Comparison of ENCODE assay signal across 17 cellular contexts in genomic region chr17:82345151-82345976, GRCh38. TPM values are rescaled to one million over a fixed set of nuclear protein-coding genes. Genes with fewer than 3 reads are reported as not detected.
DNase-seq lines count a peak whose midpoint lies in the region; ATAC-seq, FAIRE-seq and TF ChIP-seq lines count a peak whose summit lies in the region.
"Had no signal": no experiment of that assay in that cellular context is flagged by ENCODE, and none has a peak within 500 bp of the region (broad histone marks: within the 10 kb centered on the region; RNA-seq: fewer than 3 reads in every experiment).

No MANE protein-coding gene starts in this region.

- no peak overlapping the region for H3K27ac Mint-ChIP-seq in chondrocyte (ENCODE audit: unreplicated experiment)
- no peak overlapping the region for H3K27ac Mint-ChIP-seq in activated T-helper 1 cell treated with anti-CD3 and anti-CD28 coated beads, Interleukin-12 subunit alpha, Interleukin-12 subunit beta, Interleukin-2, Interleukin-4 antibody, amounts not matched to agents 30 ng/mL and 10 ng/mL and 1 ng/mL, durations not matched to agents 14 hours and 24 hours and 36 hours
- no peak overlapping the region for H3K27ac Mint-ChIP-seq in activated CD8-positive, alpha-beta memory T cell treated with anti-CD3 and anti-CD28 coated beads, Interleukin-2, amount 10 ng/mL, durations not matched to agents 7 days and 5 days
- H3K27ac Mint-ChIP-seq: IgD-negative memory B cell had no signal

- no peak for FAIRE-seq in HepG2 (lab: Jason Lieb, UNC)
- FAIRE-seq: A549, RCC 7860 had no signal

- DNase-seq in HepG2 (ENCODE audit: low spot score) (no peak), right lobe of liver (no peak), hepatocyte (ENCODE audit: low spot score) (no peak), chondrocyte (ENCODE audit: low spot score) (no peak)
- no peak for DNase-seq in activated T-helper 1 cell treated with anti-CD3 and anti-CD28 coated beads, Interleukin-12 subunit alpha, Interleukin-12 subunit beta, Interleukin-2, Interleukin-4 antibody, amounts not matched to agents 30 ng/mL and 10 ng/mL and 1 ng/mL, durations not matched to agents 14 hours and 24 hours and 36 hours (ENCODE audit: low spot score)
- no peak for DNase-seq in activated CD8-positive, alpha-beta memory T cell treated with anti-CD3 and anti-CD28 coated beads, Interleukin-2, amount 10 ng/mL, durations not matched to agents 7 days and 5 days
- DNase-seq: COR-L47, H9, NCI-H1417, NCI-H2029, NCI-H510A, NCI-H82 had no signal

- no peak; the same call in 1 of the 2 replicates for TF ChIP-seq RAD21 in HepG2 (CRISPR knock-in tag; IDR thresholded peaks at IDR 0.05)

- H3K27me3 ChIP-seq in HepG2 (ENCODE audit: control insufficient read depth in 1 of 2, insufficient read depth in 2 of 2, low read length in 2 of 2): no peaks in the 10 kb centered on the region
- no peaks in the 10 kb centered on the region for H3K27me3 ChIP-seq in right lobe of liver
- no peaks in the 10 kb centered on the region for H3K27me3 ChIP-seq in hepatocyte

- H3K4me1 Mint-ChIP-seq in chondrocyte (ENCODE audit: low read depth): no peaks in the 10 kb centered on the region
- H3K4me1 Mint-ChIP-seq in activated T-helper 1 cell treated with anti-CD3 and anti-CD28 coated beads, Interleukin-12 subunit alpha, Interleukin-12 subunit beta, Interleukin-2, Interleukin-4 antibody, amounts not matched to agents 30 ng/mL and 10 ng/mL and 1 ng/mL, durations not matched to agents 14 hours and 24 hours and 36 hours (ENCODE audit: low read depth): no peaks in the 10 kb centered on the region
- peaks cover 6% of the 10 kb centered on the region for H3K4me1 Mint-ChIP-seq in activated CD8-positive, alpha-beta memory T cell treated with anti-CD3 and anti-CD28 coated beads, Interleukin-2, amount 10 ng/mL, durations not matched to agents 7 days and 5 days

- TF ChIP-seq EP300 in HepG2 (IDR thresholded peaks at IDR 0.05; ENCODE audit: low read depth in 2 of 2, low read length in 2 of 2) (no peak), HepG2 (CRISPR knock-in tag; IDR thresholded peaks at IDR 0.05; ENCODE audit: borderline replicate concordance) (no peak)

- H3K27me3 Mint-ChIP-seq in chondrocyte (ENCODE audit: low read depth): peaks cover 23% of the 10 kb centered on the region
- peaks cover 6% of the 10 kb centered on the region for H3K27me3 Mint-ChIP-seq in activated T-helper 1 cell treated with anti-CD3 and anti-CD28 coated beads, Interleukin-12 subunit alpha, Interleukin-12 subunit beta, Interleukin-2, Interleukin-4 antibody, amounts not matched to agents 30 ng/mL and 10 ng/mL and 1 ng/mL, durations not matched to agents 14 hours and 24 hours and 36 hours (ENCODE audit: insufficient read depth)
- peaks cover 21% of the 10 kb centered on the region for H3K27me3 Mint-ChIP-seq in activated CD8-positive, alpha-beta memory T cell treated with anti-CD3 and anti-CD28 coated beads, Interleukin-2, amount 10 ng/mL, durations not matched to agents 7 days and 5 days

- TF ChIP-seq POLR2A in HepG2 (IDR thresholded peaks at IDR 0.05; ENCODE audit: insufficient read depth in 1 of 2, low read depth in 2 of 2, low read length in 2 of 2) (peak; percentile 15 to 48; a peak in 2 of 4 replicates), right lobe of liver (IDR thresholded peaks at IDR 0.05) (no peak)

- peak overlapping the region; percentile 83 for H3K27ac ChIP-seq in HepG2 (ENCODE audit: extremely low read length, insufficient read depth, low read length)
- H3K27ac ChIP-seq in right lobe of liver: no peak overlapping the region
- peak overlapping the region; percentile 58 for H3K27ac ChIP-seq in hepatocyte
- H3K27ac ChIP-seq: A549, C4-2B had no signal

- no peaks in the 10 kb centered on the region for H3K36me3 Mint-ChIP-seq in chondrocyte (ENCODE audit: low read depth)
- peaks cover 1% of the 10 kb centered on the region for H3K36me3 Mint-ChIP-seq in activated T-helper 1 cell treated with anti-CD3 and anti-CD28 coated beads, Interleukin-12 subunit alpha, Interleukin-12 subunit beta, Interleukin-2, Interleukin-4 antibody, amounts not matched to agents 30 ng/mL and 10 ng/mL and 1 ng/mL, durations not matched to agents 14 hours and 24 hours and 36 hours (ENCODE audit: low read depth)
- no peaks in the 10 kb centered on the region for H3K36me3 Mint-ChIP-seq in activated CD8-positive, alpha-beta memory T cell treated with anti-CD3 and anti-CD28 coated beads, Interleukin-2, amount 10 ng/mL, durations not matched to agents 7 days and 5 days
- H3K36me3 Mint-ChIP-seq: IgD-negative memory B cell had no signal

- ATAC-seq in HepG2 (no peak), right lobe of liver (no peak)
- no peak for ATAC-seq in activated CD8-positive, alpha-beta memory T cell treated with anti-CD3 and anti-CD28 coated beads, Interleukin-2, amount 10 ng/mL, durations not matched to agents 7 days and 5 days
- ATAC-seq: A549 had no signal

- no peaks in the 10 kb centered on the region for H3K36me3 ChIP-seq in HepG2 (replicated peaks in 1 of 2; ENCODE audit: control insufficient read depth in 1 of 2, insufficient read depth in 2 of 2, low read length in 2 of 2)
- H3K36me3 ChIP-seq in right lobe of liver: no peaks in the 10 kb centered on the region
- H3K36me3 ChIP-seq in hepatocyte (replicated peaks; ENCODE audit: insufficient read depth, low read depth): no peaks in the 10 kb centered on the region

- peaks cover 17% of the 10 kb centered on the region for H3K79me2 ChIP-seq in HepG2 (ENCODE audit: insufficient read depth, low read length)
- no peaks in the 10 kb centered on the region for H3K79me2 ChIP-seq in hepatocyte

- H3K9ac ChIP-seq in HepG2 (ENCODE audit: insufficient read depth, low read depth, low read length): peak overlapping the region; percentile 66

- no peaks in the 10 kb centered on the region for H3K9me3 ChIP-seq in HepG2 (ENCODE audit: low read length)
- H3K9me3 ChIP-seq in right lobe of liver: no peaks in the 10 kb centered on the region
- no peaks in the 10 kb centered on the region for H3K9me3 ChIP-seq in hepatocyte (ENCODE audit: low read depth)
- H3K9me3 ChIP-seq: A549 had no signal

- H4K20me1 ChIP-seq in HepG2 (ENCODE audit: insufficient read depth, low read length) (no peaks in the 10 kb centered on the region), hepatocyte (ENCODE audit: insufficient read depth, poor library complexity, severe bottlenecking) (no peaks in the 10 kb centered on the region)

- in situ Hi-C loops in HepG2 (cut with HindIII; ENCODE audit: extremely low pct_ligation_motif_present, low pct_unique_long_range_greater_than_20kb): no loop called here

- H3K9me2 ChIP-seq in hepatocyte (replicated peaks; ENCODE audit: insufficient read depth): no peaks in the 10 kb centered on the region

- H3K4me2 ChIP-seq in HepG2 (ENCODE audit: low read depth, low read length) (peak overlapping the region; percentile 75), hepatocyte (no peak overlapping the region)

- no peaks in the 10 kb centered on the region for H3K9me3 Mint-ChIP-seq in chondrocyte (ENCODE audit: low read depth)
- H3K9me3 Mint-ChIP-seq in activated T-helper 1 cell treated with anti-CD3 and anti-CD28 coated beads, Interleukin-12 subunit alpha, Interleukin-12 subunit beta, Interleukin-2, Interleukin-4 antibody, amounts not matched to agents 30 ng/mL and 10 ng/mL and 1 ng/mL, durations not matched to agents 14 hours and 24 hours and 36 hours: no peaks in the 10 kb centered on the region
- no peaks in the 10 kb centered on the region for H3K9me3 Mint-ChIP-seq in activated CD8-positive, alpha-beta memory T cell treated with anti-CD3 and anti-CD28 coated beads, Interleukin-2, amount 10 ng/mL, durations not matched to agents 7 days and 5 days (ENCODE audit: low read depth)

- intact Hi-C loops in HepG2 (cut with micrococcal nuclease; ENCODE audit: unreplicated experiment): no loop called here
- intact Hi-C loops in right lobe of liver (cut with DNase I): no loop called here
- intact Hi-C loops in activated T-helper 1 cell treated with anti-CD3 and anti-CD28 coated beads, Interleukin-12 subunit alpha, Interleukin-12 subunit beta, Interleukin-2, Interleukin-4 antibody, amounts not matched to agents 30 ng/mL and 10 ng/mL and 1 ng/mL, durations not matched to agents 14 hours and 24 hours and 36 hours (cut with micrococcal nuclease): no loop called here

- TF ChIP-seq CTCF in HepG2 (CRISPR knock-in tag; IDR thresholded peaks at IDR 0.05) (no peak), right lobe of liver (IDR thresholded peaks at IDR 0.05) (no peak), hepatocyte (IDR thresholded peaks at IDR 0.05; ENCODE audit: poor library complexity) (no peak), chondrocyte (IDR thresholded peaks at IDR 0.05) (no peak)

- peaks cover 83% of the 10 kb centered on the region for H3K4me1 ChIP-seq in HepG2 (ENCODE audit: insufficient read depth, low read length)
- H3K4me1 ChIP-seq in right lobe of liver: peaks cover 0 to 5% (median 0%) of the 10 kb centered on the region in 4 donors
- peaks cover 34% of the 10 kb centered on the region for H3K4me1 ChIP-seq in hepatocyte (ENCODE audit: insufficient read depth)

- peak overlapping the region; percentile 13 to 59 (median 52); a peak in 5 of 6 replicates for H3K4me3 ChIP-seq in HepG2 (replicated peaks in 1 of 3; ENCODE audit: insufficient read depth in 1 of 3, low read depth in 2 of 3, low read length in 3 of 3)
- H3K4me3 ChIP-seq in right lobe of liver: no peak overlapping the region
- H3K4me3 ChIP-seq in hepatocyte: no peak overlapping the region
- H3K4me3 ChIP-seq: A549 had no signal

- TSS peak; percentile 79 for BruUV-seq in HepG2 (replicated peaks; lab: Mats Ljungman, UMichigan)

- WGBS in HepG2 (ENCODE audit: low lambda C conversion rate): 84% methylated on average over 42 of the region's 42 CpGs
- 90% methylated on average over 23 of the region's 42 CpGs for whole genome bisulfite sequencing in right lobe of liver (ENCODE audit: insufficient coverage, low coverage, low lambda C conversion rate, missing lambda C conversion rate)
- WGBS in hepatocyte (ENCODE audit: low lambda C conversion rate, missing lambda C conversion rate): 83% methylated on average over 42 of the region's 42 CpGs

- H3K4me3 Mint-ChIP-seq in chondrocyte (ENCODE audit: unreplicated experiment): no peak overlapping the region
- no peak overlapping the region for H3K4me3 Mint-ChIP-seq in activated T-helper 1 cell treated with anti-CD3 and anti-CD28 coated beads, Interleukin-12 subunit alpha, Interleukin-12 subunit beta, Interleukin-2, Interleukin-4 antibody, amounts not matched to agents 30 ng/mL and 10 ng/mL and 1 ng/mL, durations not matched to agents 14 hours and 24 hours and 36 hours
- no peak overlapping the region for H3K4me3 Mint-ChIP-seq in activated CD8-positive, alpha-beta memory T cell treated with anti-CD3 and anti-CD28 coated beads, Interleukin-2, amount 10 ng/mL, durations not matched to agents 7 days and 5 days
- H3K4me3 Mint-ChIP-seq: H9, IgD-negative memory B cell had no signal

- POLR2A ChIA-PET in HepG2 (lab: Yijun Ruan, JAX): interaction anchor here (0.9 to 12.3 kb wide), 16 partner anchors 9 to 223 kb away, joined by 3 to 227 read pairs (median 10); partner anchors contain the start of gene CD7

- no peak overlapping the region for H2AFZ ChIP-seq in HepG2 (ENCODE audit: low read length)
- H2AFZ ChIP-seq in hepatocyte: no peak overlapping the region

- CTCF ChIA-PET in HepG2 (lab: Yijun Ruan, JAX; ENCODE audit: low intra/inter-chr PET ratio, low total read pairs): no interaction called here
- CTCF ChIA-PET in activated CD8-positive, alpha-beta memory T cell treated with anti-CD3 and anti-CD28 coated beads, Interleukin-2, amount 10 ng/mL, durations not matched to agents 7 days and 5 days (lab: Charles Lee): interaction anchor here (1.0 to 1.4 kb wide), 2 partner anchors 24 to 109 kb away, joined by 3 read pairs; no protein-coding TSS in a partner anchor

RNA-seq across cellular contexts. Expression of gene SECTM1, which starts 11.8 kb away (rescaled TPM):
- total RNA-seq in HepG2 (2016; rRNA removed; fragmentation: Illumina TruSeq; extraction: Trizol) (2.4 and 5.3 TPM in 2 replicates), right lobe of liver (1 to 10 TPM; 3.9 to 7.4 (median 5.8) TPM), hepatocyte (9.3 and 9.7 TPM in 2 replicates), chondrocyte (1.3 to 2.5 TPM (median 2.1 TPM) in 3 replicates)
- total RNA-seq in HepG2 (2016; cell fraction: cytosol; rRNA removed; fragmentation: Illumina TruSeq; extraction: Trizol; ENCODE audit: low read depth): 3.3 TPM in 2 replicates
- total RNA-seq in HepG2 (2016; cell fraction: insoluble cytoplasmic fraction; rRNA removed; fragmentation: Illumina TruSeq; extraction: Trizol): 3.0 and 5.5 TPM in 2 replicates
- 3.8 and 5.6 TPM in 2 replicates for total RNA-seq in HepG2 (2016; cell fraction: membrane; rRNA removed; fragmentation: Illumina TruSeq; extraction: Trizol)
- total RNA-seq in HepG2 (2016; cell fraction: nucleus; rRNA removed; fragmentation: Illumina TruSeq; extraction: Trizol): 6.9 and 7.3 TPM in 2 replicates
- polyA plus RNA-seq in HepG2 (2011; rRNA removed) (3.5 and 4.2 TPM in 2 replicates), hepatocyte (9.9 and 15.0 TPM in 2 replicates)
- 2.7 and 4.2 TPM in 2 replicates for polyA plus RNA-seq in HepG2 (2011; cell fraction: cytosol; rRNA removed)
- polyA plus RNA-seq in HepG2 (2011; cell fraction: nucleus; rRNA removed): 6.7 and 7.1 TPM in 2 replicates
- 5.0 and 7.2 TPM in 2 replicates for polyA plus RNA-seq in HepG2 (2012)
- 2.6 and 3.4 TPM in 2 replicates for polyA plus RNA-seq in HepG2 (2016; cell fraction: cytosol; fragmentation: Illumina TruSeq; extraction: Trizol; ENCODE audit: low read depth)
- 4.0 and 4.2 TPM in 2 replicates for polyA plus RNA-seq in HepG2 (2016; cell fraction: insoluble cytoplasmic fraction; fragmentation: Illumina TruSeq; extraction: Trizol; ENCODE audit: low read depth)
- polyA plus RNA-seq in HepG2 (2016; cell fraction: membrane; fragmentation: Illumina TruSeq; extraction: Trizol; ENCODE audit: low read depth): 4.3 and 4.7 TPM in 2 replicates
- 5.1 and 5.5 TPM in 2 replicates for polyA plus RNA-seq in HepG2 (2016; cell fraction: nucleus; fragmentation: Illumina TruSeq; extraction: Trizol; ENCODE audit: insufficient read depth, low read depth)
- 8.8 and 15.0 TPM in 2 replicates for polyA minus RNA-seq in HepG2 (2011; rRNA and poly(A)+ RNA removed; ENCODE audit: low replicate concordance)
- polyA minus RNA-seq in HepG2 (2011; cell fraction: cytosol; rRNA and poly(A)+ RNA removed): 1.9 and 2.6 TPM in 2 replicates
- polyA minus RNA-seq in HepG2 (2011; cell fraction: nucleus; rRNA and poly(A)+ RNA removed): 5.0 and 7.3 TPM in 2 replicates
- 3.3 and 4.2 TPM in 2 replicates for total RNA-seq in activated T-helper 1 cell treated with anti-CD3 and anti-CD28 coated beads, Interleukin-12 subunit alpha, Interleukin-12 subunit beta, Interleukin-2, Interleukin-4 antibody, amounts not matched to agents 30 ng/mL and 10 ng/mL and 1 ng/mL, durations not matched to agents 14 hours and 24 hours and 36 hours
- total RNA-seq in activated CD8-positive, alpha-beta memory T cell treated with anti-CD3 and anti-CD28 coated beads, Interleukin-2, amount 10 ng/mL, durations not matched to agents 7 days and 5 days: 1 to 10 TPM in 1 of 2 experiments, under 1 TPM in 1; 0.68 to 2.7 TPM

RNA-seq across cellular contexts. Expression of gene TEX19, which starts 13.7 kb away (rescaled TPM):
- total RNA-seq in HepG2 (2016; rRNA removed; fragmentation: Illumina TruSeq; extraction: Trizol): 1.3 and 1.8 TPM in 2 replicates
- total RNA-seq in HepG2 (2016; cell fraction: cytosol; rRNA removed; fragmentation: Illumina TruSeq; extraction: Trizol; ENCODE audit: low read depth): 0.61 and 0.62 TPM in 2 replicates
- 1.6 TPM in 2 replicates for total RNA-seq in HepG2 (2016; cell fraction: insoluble cytoplasmic fraction; rRNA removed; fragmentation: Illumina TruSeq; extraction: Trizol)
- 1.4 and 1.7 TPM in 2 replicates for total RNA-seq in HepG2 (2016; cell fraction: membrane; rRNA removed; fragmentation: Illumina TruSeq; extraction: Trizol)
- 0.31 and 0.50 TPM in 2 replicates for total RNA-seq in HepG2 (2016; cell fraction: nucleus; rRNA removed; fragmentation: Illumina TruSeq; extraction: Trizol)
- polyA plus RNA-seq in HepG2 (2011; rRNA removed): 4.9 and 6.0 TPM in 2 replicates
- 4.4 and 5.4 TPM in 2 replicates for polyA plus RNA-seq in HepG2 (2011; cell fraction: cytosol; rRNA removed)
- polyA plus RNA-seq in HepG2 (2011; cell fraction: nucleus; rRNA removed): 1.8 TPM in 2 replicates
- 3.9 TPM in 2 replicates for polyA plus RNA-seq in HepG2 (2012)
- polyA plus RNA-seq in HepG2 (2016; cell fraction: cytosol; fragmentation: Illumina TruSeq; extraction: Trizol; ENCODE audit: low read depth): 0.29 and 0.36 TPM in 2 replicates
- 1.2 and 1.6 TPM in 2 replicates for polyA plus RNA-seq in HepG2 (2016; cell fraction: insoluble cytoplasmic fraction; fragmentation: Illumina TruSeq; extraction: Trizol; ENCODE audit: low read depth)
- polyA plus RNA-seq in HepG2 (2016; cell fraction: membrane; fragmentation: Illumina TruSeq; extraction: Trizol; ENCODE audit: low read depth): 0.61 and 0.72 TPM in 2 replicates
- 0.55 and 1.4 TPM in 2 replicates for polyA plus RNA-seq in HepG2 (2016; cell fraction: nucleus; fragmentation: Illumina TruSeq; extraction: Trizol; ENCODE audit: insufficient read depth, low read depth)
- polyA minus RNA-seq in HepG2 (2011; rRNA and poly(A)+ RNA removed; ENCODE audit: low replicate concordance): 1.6 and 8.6 TPM in 2 replicates
- polyA minus RNA-seq in HepG2 (2011; cell fraction: cytosol; rRNA and poly(A)+ RNA removed): 1.8 and 2.5 TPM in 2 replicates
- polyA minus RNA-seq in HepG2 (2011; cell fraction: nucleus; rRNA and poly(A)+ RNA removed): 0.26 and 0.50 TPM in 2 replicates
- not detected for total RNA-seq in right lobe of liver
- not detected in 2 replicates for total RNA-seq in hepatocyte
- polyA plus RNA-seq in hepatocyte: not detected in 2 replicates
- not detected in 3 replicates for total RNA-seq in chondrocyte
- 0.10 TPM in 1 of 2 replicates, not detected in the other for total RNA-seq in activated T-helper 1 cell treated with anti-CD3 and anti-CD28 coated beads, Interleukin-12 subunit alpha, Interleukin-12 subunit beta, Interleukin-2, Interleukin-4 antibody, amounts not matched to agents 30 ng/mL and 10 ng/mL and 1 ng/mL, durations not matched to agents 14 hours and 24 hours and 36 hours
- total RNA-seq in activated CD8-positive, alpha-beta memory T cell treated with anti-CD3 and anti-CD28 coated beads, Interleukin-2, amount 10 ng/mL, durations not matched to agents 7 days and 5 days: under 1 TPM in 1 of 2 experiments, not detected in 1; 0.15 TPM

RNA-seq across cellular contexts. Expression of gene UTS2R, which starts 26.2 kb away (rescaled TPM):
- total RNA-seq in HepG2 (2016; rRNA removed; fragmentation: Illumina TruSeq; extraction: Trizol) (0.13 TPM in 1 of 2 replicates, not detected in the other), right lobe of liver (not detected), hepatocyte (0.10 TPM in 1 of 2 replicates, not detected in the other), chondrocyte (not detected in 3 replicates)
- not detected in 2 replicates for total RNA-seq in HepG2 (2016; cell fraction: cytosol; rRNA removed; fragmentation: Illumina TruSeq; extraction: Trizol; ENCODE audit: low read depth)
- total RNA-seq in HepG2 (2016; cell fraction: insoluble cytoplasmic fraction; rRNA removed; fragmentation: Illumina TruSeq; extraction: Trizol): 0.11 TPM in 1 of 2 replicates, not detected in the other
- total RNA-seq in HepG2 (2016; cell fraction: membrane; rRNA removed; fragmentation: Illumina TruSeq; extraction: Trizol): not detected in 2 replicates
- 0.38 TPM in 1 of 2 replicates, not detected in the other for total RNA-seq in HepG2 (2016; cell fraction: nucleus; rRNA removed; fragmentation: Illumina TruSeq; extraction: Trizol)
- polyA plus RNA-seq in HepG2 (2011; rRNA removed) (0.10 and 0.15 TPM in 2 replicates), hepatocyte (not detected in 2 replicates)
- 0.08 and 0.12 TPM in 2 replicates for polyA plus RNA-seq in HepG2 (2011; cell fraction: cytosol; rRNA removed)
- 1.7 and 2.2 TPM in 2 replicates for polyA plus RNA-seq in HepG2 (2011; cell fraction: nucleus; rRNA removed)
- polyA plus RNA-seq in HepG2 (2012): 0.19 and 0.20 TPM in 2 replicates
- polyA plus RNA-seq in HepG2 (2016; cell fraction: cytosol; fragmentation: Illumina TruSeq; extraction: Trizol; ENCODE audit: low read depth): not detected in 2 replicates
- 0.17 TPM in 1 of 2 replicates, not detected in the other for polyA plus RNA-seq in HepG2 (2016; cell fraction: insoluble cytoplasmic fraction; fragmentation: Illumina TruSeq; extraction: Trizol; ENCODE audit: low read depth)
- polyA plus RNA-seq in HepG2 (2016; cell fraction: membrane; fragmentation: Illumina TruSeq; extraction: Trizol; ENCODE audit: low read depth): not detected in 2 replicates
- polyA plus RNA-seq in HepG2 (2016; cell fraction: nucleus; fragmentation: Illumina TruSeq; extraction: Trizol; ENCODE audit: insufficient read depth, low read depth): not detected in 2 replicates
- polyA minus RNA-seq in HepG2 (2011; rRNA and poly(A)+ RNA removed; ENCODE audit: low replicate concordance): 0.32 TPM in 1 of 2 replicates, not detected in the other
- not detected in 2 replicates for polyA minus RNA-seq in HepG2 (2011; cell fraction: cytosol; rRNA and poly(A)+ RNA removed)
- 0.50 TPM in 1 of 2 replicates, not detected in the other for polyA minus RNA-seq in HepG2 (2011; cell fraction: nucleus; rRNA and poly(A)+ RNA removed)
- 0.20 TPM in 1 of 2 replicates, not detected in the other for total RNA-seq in activated T-helper 1 cell treated with anti-CD3 and anti-CD28 coated beads, Interleukin-12 subunit alpha, Interleukin-12 subunit beta, Interleukin-2, Interleukin-4 antibody, amounts not matched to agents 30 ng/mL and 10 ng/mL and 1 ng/mL, durations not matched to agents 14 hours and 24 hours and 36 hours
- under 1 TPM in 1 of 2 experiments, not detected in 1; 0.16 TPM for total RNA-seq in activated CD8-positive, alpha-beta memory T cell treated with anti-CD3 and anti-CD28 coated beads, Interleukin-2, amount 10 ng/mL, durations not matched to agents 7 days and 5 days
- total RNA-seq: HT-29 had no signal
- polyA plus RNA-seq: A549, IgD-negative memory B cell had no signal

RNA-seq across cellular contexts. Expression of gene CD7, which starts 28.0 kb away (rescaled TPM):
- total RNA-seq in HepG2 (2016; rRNA removed; fragmentation: Illumina TruSeq; extraction: Trizol) (29.7 and 67.6 TPM in 2 replicates), right lobe of liver (1 to 10 TPM in 4 of 6 experiments, under 1 TPM in 2; 0.31 to 3.2 (median 1.3) TPM), hepatocyte (0.64 and 1.8 TPM in 2 replicates), chondrocyte (not detected in 3 replicates)
- total RNA-seq in HepG2 (2016; cell fraction: cytosol; rRNA removed; fragmentation: Illumina TruSeq; extraction: Trizol; ENCODE audit: low read depth): 23.3 and 25.5 TPM in 2 replicates
- 24.7 and 74.3 TPM in 2 replicates for total RNA-seq in HepG2 (2016; cell fraction: insoluble cytoplasmic fraction; rRNA removed; fragmentation: Illumina TruSeq; extraction: Trizol)
- total RNA-seq in HepG2 (2016; cell fraction: membrane; rRNA removed; fragmentation: Illumina TruSeq; extraction: Trizol): 36.8 and 47.2 TPM in 2 replicates
- total RNA-seq in HepG2 (2016; cell fraction: nucleus; rRNA removed; fragmentation: Illumina TruSeq; extraction: Trizol): 53.2 and 64.7 TPM in 2 replicates
- polyA plus RNA-seq in HepG2 (2011; rRNA removed) (72.7 and 76.4 TPM in 2 replicates), hepatocyte (7.0 and 7.8 TPM in 2 replicates)
- 34.4 and 89.4 TPM in 2 replicates for polyA plus RNA-seq in HepG2 (2011; cell fraction: cytosol; rRNA removed)
- polyA plus RNA-seq in HepG2 (2011; cell fraction: nucleus; rRNA removed): 127 and 155 TPM in 2 replicates
- 46.2 and 62.8 TPM in 2 replicates for polyA plus RNA-seq in HepG2 (2012)
- 56.5 and 63.8 TPM in 2 replicates for polyA plus RNA-seq in HepG2 (2016; cell fraction: cytosol; fragmentation: Illumina TruSeq; extraction: Trizol; ENCODE audit: low read depth)
- 56.7 and 68.4 TPM in 2 replicates for polyA plus RNA-seq in HepG2 (2016; cell fraction: insoluble cytoplasmic fraction; fragmentation: Illumina TruSeq; extraction: Trizol; ENCODE audit: low read depth)
- 78.3 and 78.6 TPM in 2 replicates for polyA plus RNA-seq in HepG2 (2016; cell fraction: membrane; fragmentation: Illumina TruSeq; extraction: Trizol; ENCODE audit: low read depth)
- polyA plus RNA-seq in HepG2 (2016; cell fraction: nucleus; fragmentation: Illumina TruSeq; extraction: Trizol; ENCODE audit: insufficient read depth, low read depth): 226 and 244 TPM in 2 replicates
- polyA minus RNA-seq in HepG2 (2011; rRNA and poly(A)+ RNA removed; ENCODE audit: low replicate concordance): 43.3 TPM in 1 of 2 replicates, not detected in the other
- 31.0 and 32.1 TPM in 2 replicates for polyA minus RNA-seq in HepG2 (2011; cell fraction: cytosol; rRNA and poly(A)+ RNA removed)
- polyA minus RNA-seq in HepG2 (2011; cell fraction: nucleus; rRNA and poly(A)+ RNA removed): 7.9 and 8.8 TPM in 2 replicates
- total RNA-seq in activated T-helper 1 cell treated with anti-CD3 and anti-CD28 coated beads, Interleukin-12 subunit alpha, Interleukin-12 subunit beta, Interleukin-2, Interleukin-4 antibody, amounts not matched to agents 30 ng/mL and 10 ng/mL and 1 ng/mL, durations not matched to agents 14 hours and 24 hours and 36 hours: 454 and 455 TPM in 2 replicates
- 100 to 1,000 TPM; 307 to 417 TPM for total RNA-seq in activated CD8-positive, alpha-beta memory T cell treated with anti-CD3 and anti-CD28 coated beads, Interleukin-2, amount 10 ng/mL, durations not matched to agents 7 days and 5 days
- total RNA-seq: HT-29 had no signal
- polyA plus RNA-seq: A549 had no signal

Comparison
In these comparisons a context has a peak if more than half of its experiments do, and no peak if none do; other contexts are left out.
1. H3K27ac ChIP-seq: peak in HepG2 (single experiment) and hepatocyte (single experiment); none in right lobe of liver (0 of 3).
2. H3K4me3 ChIP-seq: peak in HepG2 (3 of 3); none in right lobe of liver (0 of 3) and hepatocyte (single experiment).